In genomic region chr7:22154130-22154529, GRCh38 we compare ENCODE assay signal across 17 cellular contexts.
A peak's percentile ranks its signal among the peaks of the same experiment; 100 is the strongest.
DNase-seq lines count a peak whose midpoint lies in the region; ATAC-seq and TF ChIP-seq lines count a peak whose summit lies in the region.
"Had no signal": no experiment of that assay in that cellular context is flagged by ENCODE, and none has a peak within 500 bp of the region (broad histone marks: within the 10 kb centered on the region; RNA-seq: fewer than 3 reads in every experiment).

No MANE protein-coding gene starts in this region.

- H4K20me1 ChIP-seq in DND-41 (ENCODE audit: insufficient read depth, low read length), result no peaks in the 10 kb centered on the region
- H4K20me1 ChIP-seq in GM23248 (ENCODE audit: insufficient read depth), result no peaks in the 10 kb centered on the region

- peak; percentile 92 for ATAC-seq in DND-41 (ENCODE audit: insufficient read depth, low read depth)
- ATAC-seq: foreskin keratinocyte; HepG2; naive thymus-derived CD4-positive, alpha-beta T cell; stimulated activated naive CD8-positive, alpha-beta T cell treated with anti-CD3 and anti-CD28 coated beads, Interleukin-15, amount 100 ng/mL, for 72 hours had no signal

- H3K9me3 ChIP-seq in DND-41 (ENCODE audit: insufficient read depth, low read length, severe bottlenecking), result no peaks in the 10 kb centered on the region
- H3K9me3 ChIP-seq in KOPT-K1 (ENCODE audit: insufficient read depth, low read length, poor library complexity, severe bottlenecking), result no peaks in the 10 kb centered on the region
- H3K9me3 ChIP-seq in GM23248 (ENCODE audit: low read depth), result no peaks in the 10 kb centered on the region

- H3K36me3 ChIP-seq in DND-41 (ENCODE audit: insufficient read depth, low read length) (peaks cover 84% of the 10 kb centered on the region), KOPT-K1 (ENCODE audit: insufficient read depth, low read length) (peaks cover 47% of the 10 kb centered on the region), GM23248 (ENCODE audit: low read depth) (no peaks in the 10 kb centered on the region)

- peaks cover 16% of the 10 kb centered on the region; the same call in 1 of the 2 replicates for H3F3A ChIP-seq in GM23248 (ENCODE audit: insufficient read depth)

- no peaks in the 10 kb centered on the region for H3K27me3 ChIP-seq in DND-41 (ENCODE audit: insufficient read depth, low read length, poor library complexity)
- H3K27me3 ChIP-seq in dorsolateral prefrontal cortex, result no peaks in the 10 kb centered on the region
- H3K27me3 ChIP-seq in GM23248 (replicated peaks; ENCODE audit: insufficient read depth), result no peaks in the 10 kb centered on the region
- H3K27me3 ChIP-seq: foreskin keratinocyte had no signal

- 32 to 39% methylated on average over 2 of the region's 2 CpGs for WGBS in GM23248 (ENCODE audit: low coverage in 1 of 2, low lambda C conversion rate in 2 of 2, missing lambda C conversion rate in 2 of 2), 2 experiments

- H3K9ac ChIP-seq in DND-41 (ENCODE audit: low read depth, low read length), result no peak overlapping the region
- no peak overlapping the region for H3K9ac ChIP-seq in GM23248

- H3K27ac Mint-ChIP-seq in mesothelial cell of epicardium, result peak overlapping the region; percentile 59
- H3K27ac Mint-ChIP-seq: activated naive CD8-positive, alpha-beta T cell; naive thymus-derived CD4-positive, alpha-beta T cell had no signal

- H2AFZ ChIP-seq in DND-41 (ENCODE audit: low read depth, low read length) (no peak overlapping the region), GM23248 (no peak overlapping the region)

- DNase-seq in DND-41 (peak; percentile 59), dorsolateral prefrontal cortex (no peak), mesothelial cell of epicardium (ENCODE audit: low spot score in 2 of 2, unreplicated experiment in 2 of 2) (no peak), amniotic stem cell (lab: John Stamatoyannopoulos, UW) (no peak), Ammon's horn (ENCODE audit: low spot score) (no peak), GM23248 (no peak), kidney glomerular epithelial cell (lab: John Stamatoyannopoulos, UW) (no peak)
- DNase-seq: foreskin keratinocyte; GF-D8; naive thymus-derived CD4-positive, alpha-beta T cell; NCI-H1436 treated with DMSO at 0.1 percent for 48 hours; NCI-H69; SHP77; stimulated activated naive CD8-positive, alpha-beta T cell treated with anti-CD3 and anti-CD28 coated beads, Interleukin-15, amount 100 ng/mL, for 72 hours had no signal

- intact Hi-C loops in dorsolateral prefrontal cortex (cut with DNase I), result loop anchor here in 1 of 2 donors (5.0 kb wide), 1 partner anchor 38 kb away; no protein-coding TSS in a partner anchor

- no peaks in the 10 kb centered on the region for H3K36me3 Mint-ChIP-seq in mesothelial cell of epicardium
- H3K36me3 Mint-ChIP-seq: activated naive CD8-positive, alpha-beta T cell; naive thymus-derived CD4-positive, alpha-beta T cell had no signal

- H3K27me3 Mint-ChIP-seq in mesothelial cell of epicardium (ENCODE audit: low read depth), result no peaks in the 10 kb centered on the region

- no peak overlapping the region for H3K4me3 Mint-ChIP-seq in mesothelial cell of epicardium
- H3K4me3 Mint-ChIP-seq: activated naive CD8-positive, alpha-beta T cell; naive thymus-derived CD4-positive, alpha-beta T cell; stimulated activated naive CD8-positive, alpha-beta T cell treated with anti-CD3 and anti-CD28 coated beads, Interleukin-15, amount 100 ng/mL, for 72 hours had no signal

- H3K4me3 ChIP-seq in DND-41 (ENCODE audit: low read depth in 1 of 2, low read length in 2 of 2), result no peak overlapping the region
- peak overlapping the region in 11 of 59 donors; percentile 2 to 33 (median 17) for H3K4me3 ChIP-seq in dorsolateral prefrontal cortex
- no peak overlapping the region for H3K4me3 ChIP-seq in GM23248

- H3K9me2 ChIP-seq in GM23248 (ENCODE audit: insufficient read depth), result no peaks in the 10 kb centered on the region

- H3K4me2 ChIP-seq in DND-41 (ENCODE audit: insufficient read depth, low read length), result no peak overlapping the region
- no peak overlapping the region for H3K4me2 ChIP-seq in GM23248 (ENCODE audit: unreplicated experiment)

- in situ Hi-C loops in GM23248 (cut with MboI), result no loop called here

- no peaks in the 10 kb centered on the region for H3K9me3 Mint-ChIP-seq in mesothelial cell of epicardium
- H3K9me3 Mint-ChIP-seq: naive thymus-derived CD4-positive, alpha-beta T cell; stimulated activated naive CD8-positive, alpha-beta T cell treated with anti-CD3 and anti-CD28 coated beads, Interleukin-15, amount 100 ng/mL, for 72 hours had no signal

- H3K27ac ChIP-seq in DND-41 (ENCODE audit: low read length) (peak overlapping the region; percentile 61), KOPT-K1 (ENCODE audit: low read depth, low read length, poor library complexity, severe bottlenecking) (peak overlapping the region; percentile 36), dorsolateral prefrontal cortex (peak overlapping the region; percentile 41 to 94 (median 84)), GM23248 (no peak overlapping the region)
- H3K27ac ChIP-seq: foreskin keratinocyte had no signal

- H3K79me2 ChIP-seq in DND-41 (ENCODE audit: insufficient read depth, low read length) (no peaks in the 10 kb centered on the region), GM23248 (ENCODE audit: insufficient read depth) (no peaks in the 10 kb centered on the region)

- peaks cover 30% of the 10 kb centered on the region for H3K4me1 ChIP-seq in DND-41 (ENCODE audit: insufficient read depth, low read length)
- H3K4me1 ChIP-seq in GM23248 (ENCODE audit: insufficient read depth), result peaks cover 8% of the 10 kb centered on the region; the same call in 1 of the 2 replicates

- peaks cover 17% of the 10 kb centered on the region for H3K4me1 Mint-ChIP-seq in mesothelial cell of epicardium
- H3K4me1 Mint-ChIP-seq: naive thymus-derived CD4-positive, alpha-beta T cell; stimulated activated naive CD8-positive, alpha-beta T cell treated with anti-CD3 and anti-CD28 coated beads, Interleukin-15, amount 100 ng/mL, for 72 hours had no signal

- TF ChIP-seq CTCF in DND-41 (IDR thresholded peaks at IDR 0.05; ENCODE audit: borderline replicate concordance, extremely low read depth, low read length, poor library complexity, severe bottlenecking) (no peak), dorsolateral prefrontal cortex (IDR thresholded peaks at IDR 0.05 in 54 of 56, conservative IDR thresholded peaks at IDR 0.05 in 2 of 56; ENCODE audit: low read depth in 1 of 56, partially characterized antibody in 56 of 56) (no peak), mesothelial cell of epicardium (IDR thresholded peaks at IDR 0.05; ENCODE audit: unreplicated experiment) (no peak)
